ENCODE assay signal across 22 cellular contexts in genomic region chr14:64260418-64260817, GRCh38. TPM values are rescaled to one million over a fixed set of nuclear protein-coding genes. Genes with fewer than 3 reads are reported as not detected.
A peak's percentile ranks its signal among the peaks of the same experiment; 100 is the strongest.
DNase-seq lines count a peak whose midpoint lies in the region; ATAC-seq, FAIRE-seq and TF ChIP-seq lines count a peak whose summit lies in the region.
"Had no signal": no experiment of that assay in that cellular context is flagged by ENCODE, and none has a peak within 500 bp of the region (broad histone marks: within the 10 kb centered on the region; RNA-seq: fewer than 3 reads in every experiment).

No MANE protein-coding gene starts in this region.

- H2BK12ac ChIP-seq in mesenchymal stem cell (ENCODE audit: low read length in 2 of 2) = no peak overlapping the region

- H3K9me3 ChIP-seq in mesenchymal stem cell (ENCODE audit: control insufficient read depth, low read length) = no peaks in the 10 kb centered on the region
- no peaks in the 10 kb centered on the region for H3K9me3 ChIP-seq in heart left ventricle
- H3K9me3 ChIP-seq: HAP-1 had no signal

- H2AFZ ChIP-seq in mesenchymal stem cell (ENCODE audit: low read depth, low read length) = peak overlapping the region; percentile 53
- H2AFZ ChIP-seq: GM23248 had no signal

- no peak overlapping the region for H2AK5ac ChIP-seq in mesenchymal stem cell (ENCODE audit: low read length, severe bottlenecking)

- peaks cover 0 to 4% of the 10 kb centered on the region in 2 experiments for H3K36me3 ChIP-seq in mesenchymal stem cell (ENCODE audit: control insufficient read depth in 1 of 2, insufficient read depth in 2 of 2, low read depth in 1 of 2, low read length in 2 of 2)
- no peaks in the 10 kb centered on the region for H3K36me3 ChIP-seq in heart left ventricle
- H3K36me3 ChIP-seq: HAP-1 had no signal

- intact Hi-C loops in heart left ventricle (cut with DNase I) = no loop called here

- 94% methylated on average over 21 of the region's 21 CpGs for WGBS in mesenchymal stem cell
- 90 to 95% (median 95%) methylated on average over 21 of the region's 21 CpGs for WGBS in heart left ventricle, 4 donors

- H3K4me1 ChIP-seq in mesenchymal stem cell (ENCODE audit: control insufficient read depth, insufficient read depth, low read depth, low read length) (no peaks in the 10 kb centered on the region), heart left ventricle (no peaks in the 10 kb centered on the region)
- H3K4me1 ChIP-seq: HAP-1 had no signal

- no peak overlapping the region for H3K27ac ChIP-seq in mesenchymal stem cell (ENCODE audit: low read length, poor library complexity, severe bottlenecking)
- H3K27ac ChIP-seq in heart left ventricle = no peak overlapping the region
- H3K27ac ChIP-seq: GM23248 had no signal

- H3K4ac ChIP-seq in mesenchymal stem cell (ENCODE audit: low read depth in 1 of 2, low read length in 2 of 2) = no peak overlapping the region

- H3K18ac ChIP-seq in mesenchymal stem cell (ENCODE audit: low read depth in 1 of 2, low read length in 2 of 2) = no peak overlapping the region

- TF ChIP-seq POLR2A in heart left ventricle (IDR thresholded peaks at IDR 0.05) = no peak

- no peak overlapping the region for H3K23ac ChIP-seq in mesenchymal stem cell (ENCODE audit: low read length in 2 of 2)

- no peak for DNase-seq in HTR-8/SVneo (ENCODE audit: insufficient read length, low spot score)
- no peak for DNase-seq in mesenchymal stem cell
- no peak for DNase-seq in urothelium cell line (ENCODE audit: low spot score)
- no peak for DNase-seq in heart left ventricle
- DNase-seq in Kasumi-1 (lab: John Stamatoyannopoulos, UW) = no peak
- DNase-seq: C1 segment of cervical spinal cord; Calu3; CD4-positive, alpha-beta memory T cell; COR-L47; DMS53; DMS79 treated with DMSO at 0.1 percent for 48 hours; GF-D8; GM23248; HFFc6 had no signal

- H3K14ac ChIP-seq in mesenchymal stem cell (ENCODE audit: low read length in 2 of 2) = no peak overlapping the region

- H3K4me2 ChIP-seq in mesenchymal stem cell (ENCODE audit: low read length, poor library complexity, severe bottlenecking) = no peak overlapping the region

- H3K27me3 ChIP-seq in mesenchymal stem cell (ENCODE audit: control insufficient read depth in 1 of 2, insufficient read depth in 1 of 2, low read length in 2 of 2) (no peaks in the 10 kb centered on the region), heart left ventricle (no peaks in the 10 kb centered on the region)

- no peaks in the 10 kb centered on the region for H3K79me1 ChIP-seq in mesenchymal stem cell (replicated peaks; ENCODE audit: low read length, poor library complexity, severe bottlenecking)

- H2BK15ac ChIP-seq in mesenchymal stem cell (ENCODE audit: low read depth, poor library complexity, severe bottlenecking) = no peak overlapping the region

- H4K8ac ChIP-seq in mesenchymal stem cell (ENCODE audit: low read length) = no peak overlapping the region

- no peak overlapping the region for H4K91ac ChIP-seq in mesenchymal stem cell (ENCODE audit: low read length)

- H2BK5ac ChIP-seq in mesenchymal stem cell (ENCODE audit: low read depth, low read length, poor library complexity, severe bottlenecking) = no peak overlapping the region

- H3K4me3 ChIP-seq in mesenchymal stem cell (ENCODE audit: insufficient read depth in 1 of 2, low read depth in 1 of 2, low read length in 2 of 2) (no peak overlapping the region), heart left ventricle (no peak overlapping the region)
- H3K4me3 ChIP-seq: GM23248, HAP-1 had no signal

- no peak overlapping the region for H2BK120ac ChIP-seq in mesenchymal stem cell (ENCODE audit: low read depth, low read length)

- no peak overlapping the region for H3K9ac ChIP-seq in mesenchymal stem cell (ENCODE audit: low read length)
- H3K9ac ChIP-seq: GM23248 had no signal

- TF ChIP-seq CTCF in heart left ventricle (IDR thresholded peaks at IDR 0.05) = no peak

- FAIRE-seq in HTR-8/SVneo (lab: Jason Lieb, UNC) = peak; percentile 89
- FAIRE-seq in urothelium cell line (lab: Jason Lieb, UNC) = peak; percentile 53
- FAIRE-seq: GM12891, GM18507 had no signal

- no peak for ATAC-seq in heart left ventricle
- ATAC-seq in GM21367 (IDR thresholded peaks at IDR 0.05; ENCODE audit: unreplicated experiment) = no peak

RNA-seq across cellular contexts. Expression of gene ESR2, which starts 33.8 kb away (rescaled TPM):
- 0.10 TPM for polyA plus RNA-seq in mesenchymal stem cell (2013, experiment 1 of 2)
- polyA plus RNA-seq in mesenchymal stem cell (2013, experiment 2 of 2) = 0.22 TPM
- 1 to 10 TPM in 3 of 9 donors, under 1 TPM in 6; 0.16 to 1.7 (median 0.67) TPM for total RNA-seq in heart left ventricle
- polyA plus RNA-seq in heart left ventricle = under 1 TPM; 0.15 to 0.40 TPM
- total RNA-seq: A172; Calu3; CD4-positive, alpha-beta memory T cell; G401; GM23248; H4; HFFc6 had no signal
- polyA plus RNA-seq: BJ, GM23248 had no signal
